ENCODE assay signal across 8 cellular contexts in the genomic region with DNA sequence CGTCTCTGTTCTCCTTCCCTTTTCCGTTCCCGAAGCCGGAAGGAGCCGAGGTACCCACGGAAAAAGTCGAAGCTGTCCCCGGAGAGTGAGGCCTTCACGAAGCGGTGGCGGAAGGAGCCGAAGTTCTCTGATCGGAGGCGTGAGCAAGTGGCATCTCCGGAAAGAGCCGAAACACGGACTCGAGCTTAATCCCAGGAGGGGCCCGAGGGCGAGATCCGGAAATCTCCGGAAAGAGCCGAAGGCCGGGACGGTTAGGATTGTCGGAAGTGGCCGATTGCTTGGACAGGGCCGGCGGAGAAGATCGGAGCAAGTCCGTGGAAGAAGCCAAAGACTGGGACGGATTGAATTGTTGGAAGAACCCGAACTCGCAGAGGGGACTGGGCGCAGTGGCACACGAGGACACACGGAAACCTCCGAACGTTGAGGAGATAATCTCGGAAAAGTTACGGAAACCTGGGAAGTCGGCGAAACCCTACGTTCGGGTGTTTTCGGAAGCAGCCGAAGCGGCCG. TPM values are rescaled to one million over a fixed set of nuclear protein-coding genes. Genes with fewer than 3 reads are reported as not detected.
DNase-seq lines count a peak whose midpoint lies in the region; ATAC-seq, FAIRE-seq and TF ChIP-seq lines count a peak whose summit lies in the region.

No MANE protein-coding gene starts in this region.

- CTCF ChIA-PET in endothelial cell of umbilical vein (lab: Charles Lee): interaction anchor here (0.6 to 1.5 kb wide), 16 partner anchors 12 to 187 kb away, joined by 3 to 28 read pairs (median 4); a partner anchor contains a TSS

- dilution Hi-C loops in endothelial cell of umbilical vein (cut with MboI; ENCODE audit: extremely low pct_ligation_motif_present, low sequenced_read_pairs): no loop called here

- BruUV-seq in endothelial cell of umbilical vein (replicated peaks; lab: Mats Ljungman, UMichigan): no TSS peak

- no peaks in the 10 kb centered on the region; the same call in 1 of the 2 replicates for H4K20me1 ChIP-seq in OCI-LY1 (ENCODE audit: insufficient read depth, low read length)
- H4K20me1 ChIP-seq in endothelial cell of umbilical vein (replicated peaks; ENCODE audit: control insufficient read depth, extremely low read depth, insufficient read depth, low read length): peaks cover 12% of the 10 kb centered on the region

- H3K36me3 ChIP-seq in OCI-LY1 (ENCODE audit: insufficient read depth, low read length) (peaks cover 48% of the 10 kb centered on the region), endothelial cell of umbilical vein (ENCODE audit: control insufficient read depth in 2 of 2, extremely low read depth in 1 of 2, insufficient read depth in 2 of 2, low read length in 2 of 2) (peaks cover 0 to 4% of the 10 kb centered on the region in 2 experiments)

- H3K36me3 Mint-ChIP-seq in mesothelial cell of epicardium: peaks cover 9% of the 10 kb centered on the region

- H3K9ac ChIP-seq in OCI-LY1 (ENCODE audit: low read length): peak overlapping the region; percentile 83
- peak overlapping the region; percentile 100 for H3K9ac ChIP-seq in endothelial cell of umbilical vein (replicated peaks; ENCODE audit: extremely low read depth, insufficient read depth, low read length)

- peaks cover 39% of the 10 kb centered on the region for H3K4me1 ChIP-seq in OCI-LY1 (ENCODE audit: insufficient read depth, low read length, severe bottlenecking)
- H3K4me1 ChIP-seq in endothelial cell of umbilical vein (ENCODE audit: control insufficient read depth, extremely low read depth, insufficient read depth, low read length): peaks cover 25% of the 10 kb centered on the region

- in situ Hi-C loops in Caki2 (cut with HindIII; ENCODE audit: low pct_unique_long_range_greater_than_20kb, low sequenced_read_pairs): no loop called here

- H2AFZ ChIP-seq in OCI-LY1 (ENCODE audit: low read length): no peak overlapping the region
- peak overlapping the region; percentile 95 for H2AFZ ChIP-seq in endothelial cell of umbilical vein (ENCODE audit: low read depth, low read length)

- no peaks in the 10 kb centered on the region for H3K9me3 Mint-ChIP-seq in mesothelial cell of epicardium

- no peak for TF ChIP-seq POLR2A in endothelial cell of umbilical vein (IDR thresholded peaks at IDR 0.05; ENCODE audit: low read depth, low read length)

- H3K4me1 Mint-ChIP-seq in mesothelial cell of epicardium: peaks cover 36% of the 10 kb centered on the region

- POLR2A ChIA-PET in endothelial cell of umbilical vein (lab: Charles Lee): interaction anchor here (0.6 to 1.2 kb wide), 7 partner anchors 12 to 571 kb away, joined by 3 to 7 read pairs (median 4); a partner anchor contains a TSS

- H3K9me1 ChIP-seq in endothelial cell of umbilical vein (replicated peaks; ENCODE audit: control insufficient read depth, extremely low read depth, insufficient read depth, low read length): no peaks in the 10 kb centered on the region

- H3F3A ChIP-seq in OCI-LY1 (ENCODE audit: insufficient read depth, low read length): no peaks in the 10 kb centered on the region

- H3K9me3 ChIP-seq in OCI-LY1 (ENCODE audit: low read length): no peaks in the 10 kb centered on the region
- no peaks in the 10 kb centered on the region for H3K9me3 ChIP-seq in endothelial cell of umbilical vein (replicated peaks; ENCODE audit: control insufficient read depth, insufficient read depth, low read length)

- H3K27me3 ChIP-seq in OCI-LY1 (ENCODE audit: insufficient read depth, low read length) (no peaks in the 10 kb centered on the region), endothelial cell of umbilical vein (ENCODE audit: control insufficient read depth in 2 of 2, insufficient read depth in 2 of 2, low read length in 2 of 2) (no peaks in the 10 kb centered on the region)

- TF ChIP-seq CTCF in OCI-LY1 (IDR thresholded peaks at IDR 0.05; ENCODE audit: low read length) (no peak), endothelial cell of umbilical vein (IDR thresholded peaks at IDR 0.05; ENCODE audit: extremely low read depth in 1 of 2, insufficient read depth in 1 of 2, low read depth in 1 of 2, low read length in 2 of 2) (no peak), mesothelial cell of epicardium (IDR thresholded peaks at IDR 0.05; ENCODE audit: unreplicated experiment) (no peak)

- H3K27ac ChIP-seq in OCI-LY1 (ENCODE audit: low read depth, low read length, poor library complexity, severe bottlenecking) (peak overlapping the region; percentile 90), endothelial cell of umbilical vein (ENCODE audit: insufficient read depth, low read depth, low read length) (peak overlapping the region; percentile 99)

- H3K27ac Mint-ChIP-seq in mesothelial cell of epicardium: peak overlapping the region; percentile 100

- no peaks in the 10 kb centered on the region for H3K9me2 ChIP-seq in OCI-LY1 (ENCODE audit: low read depth, low read length)

- H3K79me2 ChIP-seq in OCI-LY1 (ENCODE audit: insufficient read depth, low read length) (peaks cover 40% of the 10 kb centered on the region), endothelial cell of umbilical vein (ENCODE audit: control insufficient read depth, insufficient read depth, low read length) (peaks cover 44% of the 10 kb centered on the region)

- H3K4me2 ChIP-seq in OCI-LY1 (ENCODE audit: low read length) (peak overlapping the region; percentile 64), endothelial cell of umbilical vein (ENCODE audit: insufficient read depth, low read length) (peak overlapping the region; percentile 85)

- H3K4me3 ChIP-seq in OCI-LY1 (ENCODE audit: low read depth, low read length, poor library complexity, severe bottlenecking): peak overlapping the region; percentile 63
- peak overlapping the region; percentile 86 to 98 (median 89) for H3K4me3 ChIP-seq in endothelial cell of umbilical vein (replicated peaks in 1 of 3; ENCODE audit: insufficient read depth in 1 of 3, low read depth in 1 of 3, low read length in 3 of 3)

- peak overlapping the region; percentile 95 for H3K4me3 Mint-ChIP-seq in mesothelial cell of epicardium

- FAIRE-seq in endothelial cell of umbilical vein (lab: Jason Lieb, UNC): peak; percentile 100

- no peaks in the 10 kb centered on the region for H3K27me3 Mint-ChIP-seq in mesothelial cell of epicardium (ENCODE audit: low read depth)

- peak; percentile 57 for ATAC-seq in GM21528 (IDR thresholded peaks at IDR 0.05; ENCODE audit: low FRiP score, unreplicated experiment)

- intact Hi-C loops in endothelial cell of umbilical vein (cut with micrococcal nuclease): loop anchor here (1.0 to 10.0 kb wide), 5 partner anchors 21 to 1190 kb away; a partner anchor contains a TSS

- DNase-seq in Caki2 (ENCODE audit: low read depth): peak; percentile 100
- DNase-seq in HuH-7.5 (ENCODE audit: low spot score): peak; percentile 94
- peak; percentile 95 for DNase-seq in activated T-cell treated with anti-CD3 and anti-CD28 coated beads for 4 hours
- DNase-seq in endothelial cell of umbilical vein (ENCODE audit: low read depth, low spot score): peak; percentile 99
- DNase-seq in mesothelial cell of epicardium (ENCODE audit: low spot score in 2 of 2, unreplicated experiment in 2 of 2): peak; percentile 99
- peak; percentile 79 for DNase-seq in stimulated activated CD8-positive, alpha-beta memory T cell treated with anti-CD3 and anti-CD28 coated beads, Interleukin-15, amount 100 ng/mL, for 24 hours (ENCODE audit: low read depth)

RNA-seq across cellular contexts. Expression of a gene that starts 0.5 kb away (rescaled TPM):
- total RNA-seq in Caki2 (2014; rRNA removed; shearing (Covaris generic); ENCODE audit: low replicate concordance): 129 and 183 TPM in 2 replicates
- total RNA-seq in endothelial cell of umbilical vein: 246 and 259 TPM in 2 replicates
- 173 and 183 TPM in 2 replicates for polyA plus RNA-seq in endothelial cell of umbilical vein
- 207 and 211 TPM in 2 replicates for polyA plus RNA-seq in endothelial cell of umbilical vein (2011; cell fraction: cytosol; rRNA removed)
- polyA plus RNA-seq in endothelial cell of umbilical vein (2011; cell fraction: nucleus; rRNA removed): 352 and 403 TPM in 2 replicates
- polyA plus RNA-seq in endothelial cell of umbilical vein (2012): 162 and 163 TPM in 2 replicates
- polyA minus RNA-seq in endothelial cell of umbilical vein: 106 and 117 TPM in 2 replicates
- polyA minus RNA-seq in endothelial cell of umbilical vein (2011; cell fraction: cytosol; rRNA and poly(A)+ RNA removed): 100.0 TPM
- 83.5 and 131 TPM in 2 replicates for polyA minus RNA-seq in endothelial cell of umbilical vein (2011; cell fraction: nucleus; rRNA and poly(A)+ RNA removed)
- total RNA-seq in mesothelial cell of epicardium: 226 to 245 TPM (median 230 TPM) in 3 replicates

RNA-seq across cellular contexts. Expression of a gene that starts 6.4 kb away (rescaled TPM):
- 7.8 and 9.3 TPM in 2 replicates for total RNA-seq in Caki2 (2014; rRNA removed; shearing (Covaris generic); ENCODE audit: low replicate concordance)
- total RNA-seq in endothelial cell of umbilical vein (11.8 and 13.2 TPM in 2 replicates), mesothelial cell of epicardium (20.8 to 24.0 TPM (median 23.6 TPM) in 3 replicates)
- 12.0 and 17.8 TPM in 2 replicates for polyA plus RNA-seq in endothelial cell of umbilical vein
- 6.7 and 12.5 TPM in 2 replicates for polyA plus RNA-seq in endothelial cell of umbilical vein (2011; cell fraction: cytosol; rRNA removed)
- 11.5 and 13.9 TPM in 2 replicates for polyA plus RNA-seq in endothelial cell of umbilical vein (2011; cell fraction: nucleus; rRNA removed)
- polyA plus RNA-seq in endothelial cell of umbilical vein (2012): 7.3 and 12.6 TPM in 2 replicates
- 2.5 and 2.6 TPM in 2 replicates for polyA minus RNA-seq in endothelial cell of umbilical vein
- polyA minus RNA-seq in endothelial cell of umbilical vein (2011; cell fraction: cytosol; rRNA and poly(A)+ RNA removed): 3.7 TPM
- polyA minus RNA-seq in endothelial cell of umbilical vein (2011; cell fraction: nucleus; rRNA and poly(A)+ RNA removed): 1.5 and 2.7 TPM in 2 replicates

RNA-seq across cellular contexts. Expression of a gene that starts 10.9 kb away (rescaled TPM):
- total RNA-seq in Caki2 (2014; rRNA removed; shearing (Covaris generic); ENCODE audit: low replicate concordance): 10.8 and 23.3 TPM in 2 replicates
- total RNA-seq in endothelial cell of umbilical vein (27.8 and 31.4 TPM in 2 replicates), mesothelial cell of epicardium (42.6 to 47.0 TPM (median 46.9 TPM) in 3 replicates)
- polyA plus RNA-seq in endothelial cell of umbilical vein: 32.3 and 37.0 TPM in 2 replicates
- polyA plus RNA-seq in endothelial cell of umbilical vein (2011; cell fraction: cytosol; rRNA removed): 24.2 and 31.0 TPM in 2 replicates
- 9.1 and 13.7 TPM in 2 replicates for polyA plus RNA-seq in endothelial cell of umbilical vein (2011; cell fraction: nucleus; rRNA removed)
- 25.4 and 37.5 TPM in 2 replicates for polyA plus RNA-seq in endothelial cell of umbilical vein (2012)
- polyA minus RNA-seq in endothelial cell of umbilical vein: 17.1 and 24.4 TPM in 2 replicates
- polyA minus RNA-seq in endothelial cell of umbilical vein (2011; cell fraction: cytosol; rRNA and poly(A)+ RNA removed): 13.7 TPM
- 2.8 and 4.9 TPM in 2 replicates for polyA minus RNA-seq in endothelial cell of umbilical vein (2011; cell fraction: nucleus; rRNA and poly(A)+ RNA removed)

RNA-seq across cellular contexts. Expression of a gene that starts 13.6 kb away (rescaled TPM):
- total RNA-seq in Caki2 (2014; rRNA removed; shearing (Covaris generic); ENCODE audit: low replicate concordance): 2.3 and 12.1 TPM in 2 replicates
- total RNA-seq in endothelial cell of umbilical vein (32.5 and 41.1 TPM in 2 replicates), mesothelial cell of epicardium (49.6 to 53.9 TPM (median 50.9 TPM) in 3 replicates)
- polyA plus RNA-seq in endothelial cell of umbilical vein: 13.7 and 16.9 TPM in 2 replicates
- 11.2 and 16.6 TPM in 2 replicates for polyA plus RNA-seq in endothelial cell of umbilical vein (2011; cell fraction: cytosol; rRNA removed)
- 22.6 and 26.6 TPM in 2 replicates for polyA plus RNA-seq in endothelial cell of umbilical vein (2011; cell fraction: nucleus; rRNA removed)
- 25.0 and 30.3 TPM in 2 replicates for polyA plus RNA-seq in endothelial cell of umbilical vein (2012)
- polyA minus RNA-seq in endothelial cell of umbilical vein: 7.4 and 10.2 TPM in 2 replicates
- 12.2 TPM for polyA minus RNA-seq in endothelial cell of umbilical vein (2011; cell fraction: cytosol; rRNA and poly(A)+ RNA removed)
- polyA minus RNA-seq in endothelial cell of umbilical vein (2011; cell fraction: nucleus; rRNA and poly(A)+ RNA removed): 4.6 and 8.8 TPM in 2 replicates

RNA-seq across cellular contexts. Expression of a gene that starts 20.6 kb away (rescaled TPM):
- total RNA-seq in Caki2 (2014; rRNA removed; shearing (Covaris generic); ENCODE audit: low replicate concordance): 117 and 123 TPM in 2 replicates
- 133 and 138 TPM in 2 replicates for total RNA-seq in endothelial cell of umbilical vein
- 76.9 and 87.2 TPM in 2 replicates for polyA plus RNA-seq in endothelial cell of umbilical vein
- 52.2 and 91.9 TPM in 2 replicates for polyA plus RNA-seq in endothelial cell of umbilical vein (2011; cell fraction: cytosol; rRNA removed)
- polyA plus RNA-seq in endothelial cell of umbilical vein (2011; cell fraction: nucleus; rRNA removed): 37.8 and 43.7 TPM in 2 replicates
- polyA plus RNA-seq in endothelial cell of umbilical vein (2012): 70.3 and 107 TPM in 2 replicates
- 47.2 and 66.9 TPM in 2 replicates for polyA minus RNA-seq in endothelial cell of umbilical vein
- 90.8 TPM for polyA minus RNA-seq in endothelial cell of umbilical vein (2011; cell fraction: cytosol; rRNA and poly(A)+ RNA removed)
- polyA minus RNA-seq in endothelial cell of umbilical vein (2011; cell fraction: nucleus; rRNA and poly(A)+ RNA removed): 11.7 and 23.9 TPM in 2 replicates
- total RNA-seq in mesothelial cell of epicardium: 99.6 to 104 TPM (median 102 TPM) in 3 replicates

Comparison
In these comparisons a context has a peak if more than half of its experiments do, and no peak if none do; other contexts are left out.
1. Peak in every context shown above with its lines: DNase-seq, ATAC-seq, H3K4me3 ChIP-seq and H3K27ac ChIP-seq.